In the genomic region with DNA sequence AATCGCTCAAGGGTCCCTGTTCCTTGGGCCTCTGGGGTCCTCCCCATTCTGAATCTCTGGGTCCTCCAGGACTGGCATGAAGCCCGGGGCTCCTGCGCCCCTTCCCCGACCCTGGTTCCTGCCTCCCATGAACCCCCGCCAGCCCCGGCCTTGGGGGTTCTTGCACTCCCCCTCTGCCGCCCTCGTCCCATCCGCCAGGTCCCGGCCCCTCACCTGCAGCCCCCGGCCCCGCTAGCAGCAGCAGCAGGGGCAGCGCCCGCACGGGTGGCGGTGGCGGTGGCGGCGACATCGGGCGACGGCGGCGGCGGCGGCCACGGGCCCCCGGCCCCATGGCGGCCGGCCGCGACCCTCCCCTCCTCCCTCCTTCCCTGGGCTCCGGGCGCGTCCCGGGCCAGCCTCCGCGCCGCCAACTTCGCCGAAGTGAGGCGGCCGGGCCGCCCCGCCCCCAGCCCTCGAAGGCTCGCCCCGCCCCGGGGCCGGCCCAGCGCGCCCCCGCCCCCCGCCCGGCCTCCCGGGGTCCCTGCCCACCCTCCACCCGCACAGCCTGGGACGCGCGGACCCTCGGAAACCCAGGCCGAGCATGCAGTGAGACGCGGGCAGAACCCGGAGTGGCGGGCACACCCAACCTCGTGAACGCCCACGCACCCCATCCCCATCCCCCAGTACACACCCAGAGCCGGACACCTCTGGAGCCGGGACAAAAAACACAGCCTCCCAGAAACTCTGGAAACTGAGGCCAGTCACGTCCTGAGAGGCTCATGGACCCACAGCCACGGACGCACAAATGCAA, we compare ENCODE assay signal across 8 cellular contexts. TPM values are rescaled to one million over a fixed set of nuclear protein-coding genes. Genes with fewer than 3 reads are reported as not detected.
DNase-seq lines count a peak whose midpoint lies in the region; ATAC-seq and TF ChIP-seq lines count a peak whose summit lies in the region.

A gene (minus strand): TSS at position 421 of the 790 bp plus-strand sequence. CDS start 90 bp downstream, at position 331.

- POLR2A ChIA-PET in PC-3 (lab: Charles Lee; ENCODE audit: unreplicated experiment): no interaction called here

- H3K4me2 ChIP-seq in PC-3 (ENCODE audit: low read length): peak within 1 kb of the TSS; percentile 100

- TF ChIP-seq CTCF in AG10803 (conservative IDR thresholded peaks at IDR 0.05; ENCODE audit: low read length) (no peak), PC-3 (conservative IDR thresholded peaks at IDR 0.05; ENCODE audit: low read depth, low read length) (no peak), esophagus squamous epithelium (IDR thresholded peaks at IDR 0.05) (no peak)

- H3K9me3 ChIP-seq in PC-3 (ENCODE audit: low read length): no peaks in the 10 kb centered on the region
- no peaks in the 10 kb centered on the region for H3K9me3 ChIP-seq in esophagus squamous epithelium
- no peaks in the 10 kb centered on the region for H3K9me3 ChIP-seq in neuron (ENCODE audit: low read length)

- H3K27ac ChIP-seq in PC-3 (ENCODE audit: low read length) (peak within 1 kb of the TSS; percentile 73), esophagus squamous epithelium (peak within 1 kb of the TSS; percentile 90 to 98 (median 96))

- H3K27me3 ChIP-seq in PC-3 (ENCODE audit: low read length): no peaks in the 10 kb centered on the region
- H3K27me3 ChIP-seq in esophagus squamous epithelium: peaks cover 0 to 56% (median 0%) of the 10 kb centered on the region in 4 donors
- no peaks in the 10 kb centered on the region for H3K27me3 ChIP-seq in neuron (ENCODE audit: insufficient read depth, low read length)

- H3K79me2 ChIP-seq in PC-3 (ENCODE audit: low read length): peaks cover 11% of the 10 kb centered on the region

- CTCF ChIA-PET in PC-3 (lab: Charles Lee): no interaction called here

- intact Hi-C loops in PC-3 (cut with micrococcal nuclease) (no loop called here), esophagus squamous epithelium (cut with DNase I) (no loop called here)

- peak within 1 kb of the TSS; percentile 76 for H3K4me3 ChIP-seq in AG10803 (ENCODE audit: low read length)
- H3K4me3 ChIP-seq in PC-3 (ENCODE audit: low read length): peak within 1 kb of the TSS; percentile 99
- peak within 1 kb of the TSS; percentile 61 to 80 (median 75) for H3K4me3 ChIP-seq in esophagus squamous epithelium
- H3K4me3 ChIP-seq in neuron (ENCODE audit: low read length): peak within 1 kb of the TSS; percentile 99

- no peaks in the 10 kb centered on the region for H3F3A ChIP-seq in PC-3 (ENCODE audit: low read length, unreplicated experiment)

- H4K20me1 ChIP-seq in PC-3 (ENCODE audit: low read length): no peaks in the 10 kb centered on the region

- peak; percentile 46 for ATAC-seq in PC-3
- ATAC-seq in GM21786 (IDR thresholded peaks at IDR 0.05; ENCODE audit: unreplicated experiment): no peak
- no peak for ATAC-seq in HG03565 (IDR thresholded peaks at IDR 0.05; ENCODE audit: unreplicated experiment)
- ATAC-seq in HG03135 (IDR thresholded peaks at IDR 0.05; ENCODE audit: unreplicated experiment): no peak

- TF ChIP-seq POLR2A in esophagus squamous epithelium (IDR thresholded peaks at IDR 0.05): peak in 1 of 4 donors; percentile 11

- peak within 1 kb of the TSS; percentile 79 for H2AFZ ChIP-seq in PC-3 (ENCODE audit: low read length)
- peak within 1 kb of the TSS; percentile 53 for H2AFZ ChIP-seq in neuron (ENCODE audit: low read depth, low read length)

- no TSS peak for BruUV-seq in PC-3 (replicated peaks; lab: Mats Ljungman, UMichigan)

- H3K36me3 ChIP-seq in PC-3 (ENCODE audit: low read depth, low read length): no peaks in the 10 kb centered on the region
- H3K36me3 ChIP-seq in esophagus squamous epithelium: peaks cover 0 to 12% (median 0%) of the 10 kb centered on the region in 3 donors
- peaks cover 29% of the 10 kb centered on the region for H3K36me3 ChIP-seq in neuron (ENCODE audit: insufficient read depth, low read length)

- DNase-seq in AG10803 (ENCODE audit: low read depth) (no peak), PC-3 (peak; percentile 28), esophagus squamous epithelium (lab: John Stamatoyannopoulos, UW) (no peak)
- DNase-seq in activated CD4-positive, alpha-beta T cell treated with anti-CD3 and anti-CD28 coated beads, Interleukin-2, amount 50 U/mL, for 4 hours: no peak

- peak within 1 kb of the TSS; percentile 95 for H3K9ac ChIP-seq in PC-3 (ENCODE audit: low read length)

- WGBS in esophagus squamous epithelium, 2 donors: 0% methylated on average over 2 to 5 of the region's 74 CpGs

- H3K9me2 ChIP-seq in PC-3 (replicated peaks; ENCODE audit: low read length): no peaks in the 10 kb centered on the region

- peaks cover 19% of the 10 kb centered on the region for H3K4me1 ChIP-seq in PC-3 (ENCODE audit: insufficient read depth, low read length)
- H3K4me1 ChIP-seq in esophagus squamous epithelium: peaks cover 23 to 57% (median 35%) of the 10 kb centered on the region in 3 donors
- H3K4me1 ChIP-seq in neuron (ENCODE audit: insufficient read depth, low read length): peaks cover 8% of the 10 kb centered on the region

RNA-seq across cellular contexts. Expression of the gene that starts here (rescaled TPM):
- total RNA-seq in PC-3 (2014; rRNA removed): 21.5 and 28.1 TPM in 2 replicates
- total RNA-seq in esophagus squamous epithelium: 100 to 1,000 TPM in 3 of 4 donors, 10 to 100 TPM in 1; 95.6 to 278 (median 122) TPM
